21 cellular contexts compared by ENCODE assay signal in genomic region chr16:87338155-87338765, GRCh38.
"Had no signal": no experiment of that assay in that cellular context is flagged by ENCODE, and none has a peak within 500 bp of the region (broad histone marks: within the 10 kb centered on the region; RNA-seq: fewer than 3 reads in every experiment).

No MANE protein-coding gene starts in this region.

- DNase-seq: effector CD4-positive, alpha-beta T cell; endodermal cell; erythroblast; foreskin keratinocyte; left colon; mesenchymal stem cell; midbrain; stimulated activated CD4-positive, alpha-beta T cell treated with anti-CD3 and anti-CD28 coated beads, Interleukin-2, amount 100 ng/mL, for 48 hours; stimulated activated naive CD8-positive, alpha-beta T cell treated with anti-CD3 and anti-CD28 coated beads, Interleukin-15, Interleukin-2, amounts not matched to agents 100 U/mL and 50 U/mL, for 24 hours; testis; upper lobe of right lung had no signal

- H3K4me3 Mint-ChIP-seq: endodermal cell, nephron had no signal

- H3K27ac Mint-ChIP-seq: endodermal cell, nephron, progenitor cell of endocrine pancreas had no signal

- H3K9me3 Mint-ChIP-seq: endodermal cell, nephron had no signal

- H3K27me3 Mint-ChIP-seq: progenitor cell of endocrine pancreas had no signal

- H3K27me3 ChIP-seq: foreskin keratinocyte, pancreas, testis, tibial nerve, upper lobe of right lung had no signal

- H3K4me1 Mint-ChIP-seq: endodermal cell, nephron had no signal

- ATAC-seq: foreskin keratinocyte; left colon; left ventricle myocardium superior; pancreas; right cardiac atrium; stimulated activated naive CD8-positive, alpha-beta T cell treated with anti-CD3 and anti-CD28 coated beads, Interleukin-15, Interleukin-2, amounts not matched to agents 100 U/mL and 50 U/mL, for 24 hours; upper lobe of right lung had no signal

- FAIRE-seq: endothelial cell of umbilical vein, pancreas had no signal

- H3K4me3 ChIP-seq: coronary artery, lung, pancreas, smooth muscle cell, testis, tibial nerve, upper lobe of right lung had no signal
